1 cellular context compared by ENCODE assay signal in genomic region chr3:147937341-147937740, GRCh38.
TF ChIP-seq lines count a peak whose summit lies in the region.

No MANE protein-coding gene starts in this region.

TF ChIP-seq in SK-N-SH, 30 proteins besides CTCF, POLR2A, EP300 and RAD21:
- no peak for TF ChIP-seq NRF1 (IDR thresholded peaks at IDR 0.05; ENCODE audit: low read depth, low read length)
- no peak for TF ChIP-seq RFX5 (IDR thresholded peaks at IDR 0.05; ENCODE audit: low read length)
- TF ChIP-seq MXI1 (IDR thresholded peaks at IDR 0.05; ENCODE audit: low read depth, low read length), result no peak
- TF ChIP-seq ELF1 (IDR thresholded peaks at IDR 0.05), result no peak
- no peak for TF ChIP-seq EZH2phosphoT487 (IDR thresholded peaks at IDR 0.05; ENCODE audit: borderline replicate concordance, low read depth)
- TF ChIP-seq SMC3 (IDR thresholded peaks at IDR 0.05; ENCODE audit: low read depth, low read length), result no peak
- TF ChIP-seq TCF12 (IDR thresholded peaks at IDR 0.05), result no peak
- TF ChIP-seq REST (IDR thresholded peaks at IDR 0.05; ENCODE audit: low read depth, low read length), result no peak
- TF ChIP-seq TAF1 (IDR thresholded peaks at IDR 0.05; ENCODE audit: borderline replicate concordance, low read depth, low read length), result no peak
- TF ChIP-seq GATA2 (CRISPR knock-in tag; IDR thresholded peaks at IDR 0.05), result no peak
- TF ChIP-seq TEAD4 (IDR thresholded peaks at IDR 0.05; ENCODE audit: borderline replicate concordance, insufficient read depth), result no peak
- no peak for TF ChIP-seq FOXJ3 (CRISPR knock-in tag; IDR thresholded peaks at IDR 0.05)
- TF ChIP-seq FOXM1 (IDR thresholded peaks at IDR 0.05; ENCODE audit: low read depth), result no peak
- TF ChIP-seq NFIC (IDR thresholded peaks at IDR 0.05; ENCODE audit: borderline replicate concordance), result no peak
- TF ChIP-seq IRF3 (IDR thresholded peaks at IDR 0.05; ENCODE audit: low read depth, low read length), result no peak
- TF ChIP-seq GABPA (IDR thresholded peaks at IDR 0.05; ENCODE audit: low read depth), result no peak
- no peak for TF ChIP-seq RCOR1 (IDR thresholded peaks at IDR 0.05; ENCODE audit: low read length)
- TF ChIP-seq JUND (IDR thresholded peaks at IDR 0.05), result no peak
- TF ChIP-seq CHD2 (IDR thresholded peaks at IDR 0.05; ENCODE audit: low read length, partially characterized antibody), result no peak
